16 cellular contexts compared by ENCODE assay signal in genomic region chr4:4696521-4696920, GRCh38.
DNase-seq lines count a peak whose midpoint lies in the region; ATAC-seq and TF ChIP-seq lines count a peak whose summit lies in the region.
"Had no signal": no experiment of that assay in that cellular context is flagged by ENCODE, and none has a peak within 500 bp of the region (broad histone marks: within the 10 kb centered on the region; RNA-seq: fewer than 3 reads in every experiment).

No MANE protein-coding gene starts in this region.

- no peaks in the 10 kb centered on the region for H3K4me1 ChIP-seq in neural progenitor cell
- no peaks in the 10 kb centered on the region for H3K4me1 ChIP-seq in upper lobe of left lung
- no peaks in the 10 kb centered on the region for H3K4me1 ChIP-seq in foreskin keratinocyte
- H3K4me1 ChIP-seq: HAP-1 had no signal

- H3K27ac ChIP-seq in neural progenitor cell, result no peak overlapping the region
- H3K27ac ChIP-seq in upper lobe of left lung, result no peak overlapping the region
- H3K27ac ChIP-seq in foreskin keratinocyte, result no peak overlapping the region
- H3K27ac ChIP-seq: GM23248 had no signal

- peaks cover 36% of the 10 kb centered on the region for H3K4me1 Mint-ChIP-seq in neural progenitor cell
- H3K4me1 Mint-ChIP-seq in CD14-positive monocyte, result no peaks in the 10 kb centered on the region

- ATAC-seq in upper lobe of left lung (ENCODE audit: low FRiP score in 2 of 2), result no peak
- ATAC-seq in foreskin keratinocyte, result no peak
- no peak for ATAC-seq in GM21515 (IDR thresholded peaks at IDR 0.05; ENCODE audit: unreplicated experiment)

- peaks cover 96% of the 10 kb centered on the region for H3K27me3 ChIP-seq in neural progenitor cell
- no peaks in the 10 kb centered on the region for H3K27me3 ChIP-seq in upper lobe of left lung
- H3K27me3 ChIP-seq in foreskin keratinocyte, result no peaks in the 10 kb centered on the region
- H3K27me3 ChIP-seq: BE2C had no signal

- H3F3A ChIP-seq in neural progenitor cell (ENCODE audit: low read depth), result no peaks in the 10 kb centered on the region

- no peaks in the 10 kb centered on the region for H3K36me3 ChIP-seq in neural progenitor cell
- no peaks in the 10 kb centered on the region for H3K36me3 ChIP-seq in upper lobe of left lung
- H3K36me3 ChIP-seq: BE2C had no signal

- no peak overlapping the region for H3K4me2 ChIP-seq in neural progenitor cell

- DNase-seq in NCI-H82 (lab: John Stamatoyannopoulos, UW) (peak; percentile 94), ecto neural progenitor cell (ENCODE audit: low spot score) (peak; percentile 68), neural progenitor cell (ENCODE audit: low spot score) (peak; percentile 87), upper lobe of left lung (no peak), foreskin keratinocyte (no peak), CD14-positive monocyte (ENCODE audit: low spot score) (no peak)
- DNase-seq: ACHN; BE2C; C1 segment of cervical spinal cord; Caco-2; CD4-positive, alpha-beta T cell; DMS79 treated with DMSO at 0.1 percent for 48 hours; GF-D8; GM23248 had no signal

- H3K9ac ChIP-seq in neural progenitor cell, result no peak overlapping the region
- H3K9ac ChIP-seq: GM23248 had no signal

- peaks cover 57% of the 10 kb centered on the region for H4K20me1 ChIP-seq in neural progenitor cell (ENCODE audit: low read depth)

- TF ChIP-seq EP300 in upper lobe of left lung (IDR thresholded peaks at IDR 0.05), result no peak

- H3K4me3 Mint-ChIP-seq in neural progenitor cell (no peak overlapping the region), CD14-positive monocyte (no peak overlapping the region)
- H3K4me3 Mint-ChIP-seq: CD4-positive, alpha-beta T cell had no signal

- no peaks in the 10 kb centered on the region for H3K79me2 ChIP-seq in neural progenitor cell (ENCODE audit: low read depth)

- 89 to 93% methylated on average over 9 of the region's 9 CpGs for WGBS in upper lobe of left lung, 2 donors

- H3K27ac Mint-ChIP-seq in neural progenitor cell, result no peak overlapping the region
- H3K27ac Mint-ChIP-seq in CD14-positive monocyte, result no peak overlapping the region
- H3K27ac Mint-ChIP-seq: CD4-positive, alpha-beta T cell had no signal

- no peaks in the 10 kb centered on the region for H3K9me3 ChIP-seq in neural progenitor cell (ENCODE audit: low read depth)
- H3K9me3 ChIP-seq in upper lobe of left lung, result no peaks in the 10 kb centered on the region
- H3K9me3 ChIP-seq: BE2C, Caco-2, HAP-1 had no signal

- TF ChIP-seq POLR2A in upper lobe of left lung (IDR thresholded peaks at IDR 0.05), result no peak

- TF ChIP-seq CTCF in neural progenitor cell (IDR thresholded peaks at IDR 0.05) (no peak), upper lobe of left lung (IDR thresholded peaks at IDR 0.05) (no peak), foreskin keratinocyte (conservative IDR thresholded peaks at IDR 0.05) (no peak), CD14-positive monocyte (IDR thresholded peaks at IDR 0.05) (no peak)

- no peaks in the 10 kb centered on the region for H3K9me3 Mint-ChIP-seq in neural progenitor cell
- peaks cover 0 to 2% (median 0%) of the 10 kb centered on the region in 7 donors for H3K9me3 Mint-ChIP-seq in CD14-positive monocyte
- H3K9me3 Mint-ChIP-seq: CD4-positive, alpha-beta T cell had no signal

- intact Hi-C loops in CD14-positive monocyte (cut with micrococcal nuclease), result no loop called here

- peaks cover 49% of the 10 kb centered on the region for H3K27me3 Mint-ChIP-seq in neural progenitor cell (ENCODE audit: insufficient read depth, low read depth)
- peaks cover 0 to 1% (median 0%) of the 10 kb centered on the region in 3 donors for H3K27me3 Mint-ChIP-seq in CD14-positive monocyte (ENCODE audit: low read depth in 3 of 3)
- H3K27me3 Mint-ChIP-seq: CD4-positive, alpha-beta T cell had no signal

- H2AFZ ChIP-seq in neural progenitor cell (replicated peaks), result no peak overlapping the region
- H2AFZ ChIP-seq: GM23248 had no signal

- H3K4me3 ChIP-seq in neural progenitor cell (no peak overlapping the region), upper lobe of left lung (no peak overlapping the region)
- H3K4me3 ChIP-seq: GM23248, HAP-1 had no signal

- H3K36me3 Mint-ChIP-seq in neural progenitor cell (peaks cover 5% of the 10 kb centered on the region), CD14-positive monocyte (no peaks in the 10 kb centered on the region)

Comparison
In these comparisons a context has a peak if more than half of its experiments do, and no peak if none do; other contexts are left out.
1. DNase-seq: peak in NCI-H82 (single experiment), ecto neural progenitor cell (single experiment) and neural progenitor cell (single experiment); none in upper lobe of left lung (0 of 2), foreskin keratinocyte (0 of 2) and CD14-positive monocyte (single experiment).